Comparison of ENCODE assay signal across 1 cellular context in the genomic region with DNA sequence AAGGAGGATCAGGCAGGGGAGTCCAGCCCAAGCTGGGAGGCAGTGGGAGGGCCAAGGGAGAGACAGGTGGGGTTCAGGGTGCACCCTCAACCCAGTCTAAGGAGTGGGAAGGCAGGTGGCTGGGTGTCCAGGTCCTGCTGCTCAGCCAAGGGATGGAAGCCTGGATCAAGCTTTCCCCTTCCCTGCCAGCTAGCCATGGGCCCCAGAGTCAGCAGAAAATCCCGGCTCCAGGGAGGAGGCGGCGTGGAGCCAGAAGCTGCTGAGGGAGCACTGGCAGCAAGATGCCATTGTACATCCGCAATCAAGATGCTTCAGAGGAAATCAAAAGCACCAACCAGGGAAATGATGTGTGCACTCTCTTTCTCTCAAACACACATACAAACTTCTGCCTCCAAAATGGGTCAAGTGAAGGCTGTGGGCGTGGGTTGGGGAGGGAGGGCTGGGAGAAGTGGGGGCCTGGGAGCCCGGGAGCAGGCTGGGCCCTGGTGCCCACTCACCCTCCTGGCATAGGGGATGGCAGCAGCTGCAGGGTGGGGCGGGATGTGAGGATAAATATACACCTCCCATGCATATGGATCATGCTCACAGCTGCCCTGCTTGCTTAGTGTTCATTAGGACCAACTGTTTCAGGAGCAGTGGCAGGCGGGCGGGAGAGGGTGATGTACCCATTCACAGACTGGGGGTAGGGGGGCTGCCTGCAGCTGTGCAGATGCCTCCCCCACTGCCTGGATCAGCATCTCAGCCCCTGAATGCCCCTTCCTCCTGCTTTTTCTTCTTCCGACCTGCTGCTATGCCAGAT.
TF ChIP-seq lines count a peak whose summit lies in the region.

No MANE protein-coding gene starts in this region.

TF ChIP-seq in HCT116, 20 proteins besides CTCF, POLR2A, EP300 and RAD21 (continued from another document):
- TF ChIP-seq, protein P1, sequence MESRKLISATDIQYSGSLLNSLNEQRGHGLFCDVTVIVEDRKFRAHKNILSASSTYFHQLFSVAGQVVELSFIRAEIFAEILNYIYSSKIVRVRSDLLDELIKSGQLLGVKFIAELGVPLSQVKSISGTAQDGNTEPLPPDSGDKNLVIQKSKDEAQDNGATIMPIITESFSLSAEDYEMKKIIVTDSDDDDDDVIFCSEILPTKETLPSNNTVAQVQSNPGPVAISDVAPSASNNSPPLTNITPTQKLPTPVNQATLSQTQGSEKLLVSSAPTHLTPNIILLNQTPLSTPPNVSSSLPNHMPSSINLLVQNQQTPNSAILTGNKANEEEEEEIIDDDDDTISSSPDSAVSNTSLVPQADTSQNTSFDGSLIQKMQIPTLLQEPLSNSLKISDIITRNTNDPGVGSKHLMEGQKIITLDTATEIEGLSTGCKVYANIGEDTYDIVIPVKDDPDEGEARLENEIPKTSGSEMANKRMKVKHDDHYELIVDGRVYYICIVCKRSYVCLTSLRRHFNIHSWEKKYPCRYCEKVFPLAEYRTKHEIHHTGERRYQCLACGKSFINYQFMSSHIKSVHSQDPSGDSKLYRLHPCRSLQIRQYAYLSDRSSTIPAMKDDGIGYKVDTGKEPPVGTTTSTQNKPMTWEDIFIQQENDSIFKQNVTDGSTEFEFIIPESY (IDR thresholded peaks at IDR 0.05; ENCODE audit: extremely low read depth, insufficient replicate concordance, low read length) = no peak
- TF ChIP-seq, protein P2, sequence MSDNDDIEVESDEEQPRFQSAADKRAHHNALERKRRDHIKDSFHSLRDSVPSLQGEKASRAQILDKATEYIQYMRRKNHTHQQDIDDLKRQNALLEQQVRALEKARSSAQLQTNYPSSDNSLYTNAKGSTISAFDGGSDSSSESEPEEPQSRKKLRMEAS (IDR thresholded peaks at IDR 0.05) = no peak
- no peak for TF ChIP-seq EGR1 (IDR thresholded peaks at IDR 0.05; ENCODE audit: low read depth)
- no peak for TF ChIP-seq EZH2 (IDR thresholded peaks at IDR 0.05)
- no peak for TF ChIP-seq EZH2phosphoT487 (IDR thresholded peaks at IDR 0.05; ENCODE audit: borderline replicate concordance)
- TF ChIP-seq, protein P3, sequence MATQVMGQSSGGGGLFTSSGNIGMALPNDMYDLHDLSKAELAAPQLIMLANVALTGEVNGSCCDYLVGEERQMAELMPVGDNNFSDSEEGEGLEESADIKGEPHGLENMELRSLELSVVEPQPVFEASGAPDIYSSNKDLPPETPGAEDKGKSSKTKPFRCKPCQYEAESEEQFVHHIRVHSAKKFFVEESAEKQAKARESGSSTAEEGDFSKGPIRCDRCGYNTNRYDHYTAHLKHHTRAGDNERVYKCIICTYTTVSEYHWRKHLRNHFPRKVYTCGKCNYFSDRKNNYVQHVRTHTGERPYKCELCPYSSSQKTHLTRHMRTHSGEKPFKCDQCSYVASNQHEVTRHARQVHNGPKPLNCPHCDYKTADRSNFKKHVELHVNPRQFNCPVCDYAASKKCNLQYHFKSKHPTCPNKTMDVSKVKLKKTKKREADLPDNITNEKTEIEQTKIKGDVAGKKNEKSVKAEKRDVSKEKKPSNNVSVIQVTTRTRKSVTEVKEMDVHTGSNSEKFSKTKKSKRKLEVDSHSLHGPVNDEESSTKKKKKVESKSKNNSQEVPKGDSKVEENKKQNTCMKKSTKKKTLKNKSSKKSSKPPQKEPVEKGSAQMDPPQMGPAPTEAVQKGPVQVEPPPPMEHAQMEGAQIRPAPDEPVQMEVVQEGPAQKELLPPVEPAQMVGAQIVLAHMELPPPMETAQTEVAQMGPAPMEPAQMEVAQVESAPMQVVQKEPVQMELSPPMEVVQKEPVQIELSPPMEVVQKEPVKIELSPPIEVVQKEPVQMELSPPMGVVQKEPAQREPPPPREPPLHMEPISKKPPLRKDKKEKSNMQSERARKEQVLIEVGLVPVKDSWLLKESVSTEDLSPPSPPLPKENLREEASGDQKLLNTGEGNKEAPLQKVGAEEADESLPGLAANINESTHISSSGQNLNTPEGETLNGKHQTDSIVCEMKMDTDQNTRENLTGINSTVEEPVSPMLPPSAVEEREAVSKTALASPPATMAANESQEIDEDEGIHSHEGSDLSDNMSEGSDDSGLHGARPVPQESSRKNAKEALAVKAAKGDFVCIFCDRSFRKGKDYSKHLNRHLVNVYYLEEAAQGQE (IDR thresholded peaks at IDR 0.05; ENCODE audit: low read depth) = no peak
- no peak for TF ChIP-seq ZNF274 (IDR thresholded peaks at IDR 0.05; ENCODE audit: low read depth, low read length)
TF ChIP-seq in HCT116: peak in this region for 0.
